ENCODE assay signal across 8 cellular contexts in genomic region chr2:138504546-138505239, GRCh38. TPM values are rescaled to one million over a fixed set of nuclear protein-coding genes. Genes with fewer than 3 reads are reported as not detected.
DNase-seq lines count a peak whose midpoint lies in the region; ATAC-seq and TF ChIP-seq lines count a peak whose summit lies in the region.

No MANE protein-coding gene starts in this region.

- peaks cover 49 to 55% of the 10 kb centered on the region in 2 donors for H3K4me1 ChIP-seq in thoracic aorta (ENCODE audit: control insufficient read depth in 1 of 2, low read depth in 2 of 2)

- no peak for DNase-seq in activated naive CD4-positive, alpha-beta T cell treated with anti-CD3 and anti-CD28 coated beads, Interleukin-2, amount 10 ng/mL, durations not matched to agents 7 days and 5 days
- DNase-seq in activated naive CD4-positive, alpha-beta T cell treated with anti-CD3 and anti-CD28 coated beads, Interleukin-2, amount 50 U/mL, for 72 hours (ENCODE audit: low spot score in 2 of 2): no peak
- DNase-seq in activated naive CD8-positive, alpha-beta T cell treated with anti-CD3 and anti-CD28 coated beads, Interleukin-2, amount 50 U/mL, for 24 hours: no peak
- DNase-seq in thoracic aorta (ENCODE audit: low spot score): no peak
- no peak for DNase-seq in activated CD8-positive, alpha-beta memory T cell treated with anti-CD3 and anti-CD28 coated beads for 24 hours
- DNase-seq in glutamatergic neuron: no peak
- DNase-seq in dorsolateral prefrontal cortex: no peak

- peaks cover 5% of the 10 kb centered on the region for H3K27me3 Mint-ChIP-seq in activated naive CD4-positive, alpha-beta T cell treated with anti-CD3 and anti-CD28 coated beads, Interleukin-2, amount 10 ng/mL, durations not matched to agents 7 days and 5 days
- H3K27me3 Mint-ChIP-seq in activated naive CD8-positive, alpha-beta T cell treated with anti-CD3 and anti-CD28 coated beads, Interleukin-2, amount 50 U/mL, for 24 hours: no peaks in the 10 kb centered on the region
- peaks cover 4% of the 10 kb centered on the region for H3K27me3 Mint-ChIP-seq in glutamatergic neuron (ENCODE audit: unreplicated experiment)

- H3K36me3 ChIP-seq in thoracic aorta: no peaks in the 10 kb centered on the region

- peak overlapping the region; percentile 38 for H3K4me3 Mint-ChIP-seq in activated naive CD4-positive, alpha-beta T cell treated with anti-CD3 and anti-CD28 coated beads, Interleukin-2, amount 10 ng/mL, durations not matched to agents 7 days and 5 days
- peak overlapping the region; percentile 29 for H3K4me3 Mint-ChIP-seq in activated naive CD8-positive, alpha-beta T cell treated with anti-CD3 and anti-CD28 coated beads, Interleukin-2, amount 50 U/mL, for 24 hours
- H3K4me3 Mint-ChIP-seq in glutamatergic neuron (ENCODE audit: unreplicated experiment): no peak overlapping the region

- peaks cover 14% of the 10 kb centered on the region for H3K36me3 Mint-ChIP-seq in activated naive CD4-positive, alpha-beta T cell treated with anti-CD3 and anti-CD28 coated beads, Interleukin-2, amount 10 ng/mL, durations not matched to agents 7 days and 5 days
- H3K36me3 Mint-ChIP-seq in activated naive CD4-positive, alpha-beta T cell treated with anti-CD3 and anti-CD28 coated beads, Interleukin-2, amount 50 U/mL, for 72 hours: peaks cover 25 to 29% of the 10 kb centered on the region in 2 donors
- peaks cover 18% of the 10 kb centered on the region for H3K36me3 Mint-ChIP-seq in activated naive CD8-positive, alpha-beta T cell treated with anti-CD3 and anti-CD28 coated beads, Interleukin-2, amount 50 U/mL, for 24 hours (ENCODE audit: low read depth)
- no peaks in the 10 kb centered on the region for H3K36me3 Mint-ChIP-seq in glutamatergic neuron (ENCODE audit: unreplicated experiment)

- no peaks in the 10 kb centered on the region for H3K9me3 Mint-ChIP-seq in activated naive CD4-positive, alpha-beta T cell treated with anti-CD3 and anti-CD28 coated beads, Interleukin-2, amount 10 ng/mL, durations not matched to agents 7 days and 5 days
- peaks cover 0 to 7% of the 10 kb centered on the region in 2 donors for H3K9me3 Mint-ChIP-seq in activated naive CD4-positive, alpha-beta T cell treated with anti-CD3 and anti-CD28 coated beads, Interleukin-2, amount 50 U/mL, for 72 hours
- H3K9me3 Mint-ChIP-seq in activated naive CD8-positive, alpha-beta T cell treated with anti-CD3 and anti-CD28 coated beads, Interleukin-2, amount 50 U/mL, for 24 hours: no peaks in the 10 kb centered on the region
- peaks cover 4% of the 10 kb centered on the region for H3K9me3 Mint-ChIP-seq in glutamatergic neuron (ENCODE audit: unreplicated experiment)

- H3K27me3 ChIP-seq in thoracic aorta (replicated peaks; ENCODE audit: insufficient read depth) (no peaks in the 10 kb centered on the region), dorsolateral prefrontal cortex (no peaks in the 10 kb centered on the region)

- no peak for TF ChIP-seq CTCF in thoracic aorta (IDR thresholded peaks at IDR 0.05)
- no peak for TF ChIP-seq CTCF in glutamatergic neuron (IDR thresholded peaks at IDR 0.05; ENCODE audit: partially characterized antibody, unreplicated experiment)
- TF ChIP-seq CTCF in dorsolateral prefrontal cortex (IDR thresholded peaks at IDR 0.05 in 54 of 56, conservative IDR thresholded peaks at IDR 0.05 in 2 of 56; ENCODE audit: low read depth in 1 of 56, partially characterized antibody in 56 of 56): no peak

- H3K27ac Mint-ChIP-seq in activated naive CD4-positive, alpha-beta T cell treated with anti-CD3 and anti-CD28 coated beads, Interleukin-2, amount 10 ng/mL, durations not matched to agents 7 days and 5 days: no peak overlapping the region
- peak overlapping the region in 1 of 2 donors; percentile 41 for H3K27ac Mint-ChIP-seq in activated naive CD4-positive, alpha-beta T cell treated with anti-CD3 and anti-CD28 coated beads, Interleukin-2, amount 50 U/mL, for 72 hours
- H3K27ac Mint-ChIP-seq in activated naive CD8-positive, alpha-beta T cell treated with anti-CD3 and anti-CD28 coated beads, Interleukin-2, amount 50 U/mL, for 24 hours: no peak overlapping the region
- no peak overlapping the region for H3K27ac Mint-ChIP-seq in glutamatergic neuron (ENCODE audit: unreplicated experiment)

- no peaks in the 10 kb centered on the region for H3K9me3 ChIP-seq in thoracic aorta

- intact Hi-C loops in dorsolateral prefrontal cortex (cut with DNase I): loop anchor here in 1 of 2 donors (5.0 kb wide), 1 partner anchor 43 kb away; no protein-coding TSS in a partner anchor

- CTCF ChIA-PET in activated naive CD4-positive, alpha-beta T cell treated with anti-CD3 and anti-CD28 coated beads, Interleukin-2, amount 10 ng/mL, durations not matched to agents 7 days and 5 days (lab: Charles Lee): no interaction called here

- no peak for ATAC-seq in activated naive CD4-positive, alpha-beta T cell treated with anti-CD3 and anti-CD28 coated beads, Interleukin-2, amount 50 U/mL, for 72 hours
- ATAC-seq in HG03354 (IDR thresholded peaks at IDR 0.05; ENCODE audit: poor library complexity, severe bottlenecking, unreplicated experiment) (peak; percentile 38), thoracic aorta (ENCODE audit: insufficient number of reproducible peaks, low FRiP score, low read depth) (no peak)
- no peak for ATAC-seq in activated naive CD8-positive, alpha-beta T cell treated with anti-CD3 and anti-CD28 coated beads, Interleukin-2, amount 50 U/mL, for 24 hours

- H3K4me3 ChIP-seq in thoracic aorta: peak overlapping the region; percentile 87
- H3K4me3 ChIP-seq in dorsolateral prefrontal cortex: peak overlapping the region in 21 of 59 donors; percentile 1 to 98 (median 91)

- H3K27ac ChIP-seq in thoracic aorta: peak overlapping the region in 1 of 2 donors; percentile 31
- peak overlapping the region in 9 of 59 donors; percentile 2 to 63 (median 16) for H3K27ac ChIP-seq in dorsolateral prefrontal cortex

- H3K4me1 Mint-ChIP-seq in activated naive CD4-positive, alpha-beta T cell treated with anti-CD3 and anti-CD28 coated beads, Interleukin-2, amount 10 ng/mL, durations not matched to agents 7 days and 5 days: peaks cover 32% of the 10 kb centered on the region
- peaks cover 51% of the 10 kb centered on the region for H3K4me1 Mint-ChIP-seq in activated naive CD8-positive, alpha-beta T cell treated with anti-CD3 and anti-CD28 coated beads, Interleukin-2, amount 50 U/mL, for 24 hours
- peaks cover 5% of the 10 kb centered on the region for H3K4me1 Mint-ChIP-seq in glutamatergic neuron (ENCODE audit: low read depth, unreplicated experiment)

RNA-seq across cellular contexts. Expression of gene SPOPL, which starts 3.1 kb away (rescaled TPM):
- 10 to 100 TPM; 13.8 to 15.4 TPM for total RNA-seq in activated naive CD4-positive, alpha-beta T cell treated with anti-CD3 and anti-CD28 coated beads, Interleukin-2, amount 50 U/mL, for 72 hours
- total RNA-seq in thoracic aorta: 10 to 100 TPM; 28.7 to 46.3 TPM
- 19.4 TPM for total RNA-seq in glutamatergic neuron (ENCODE audit: unreplicated experiment)
- total RNA-seq in dorsolateral prefrontal cortex: 10 to 100 TPM; 18.1 to 38.9 (median 26.8) TPM
